19 cellular contexts compared by ENCODE assay signal in the genomic region with DNA sequence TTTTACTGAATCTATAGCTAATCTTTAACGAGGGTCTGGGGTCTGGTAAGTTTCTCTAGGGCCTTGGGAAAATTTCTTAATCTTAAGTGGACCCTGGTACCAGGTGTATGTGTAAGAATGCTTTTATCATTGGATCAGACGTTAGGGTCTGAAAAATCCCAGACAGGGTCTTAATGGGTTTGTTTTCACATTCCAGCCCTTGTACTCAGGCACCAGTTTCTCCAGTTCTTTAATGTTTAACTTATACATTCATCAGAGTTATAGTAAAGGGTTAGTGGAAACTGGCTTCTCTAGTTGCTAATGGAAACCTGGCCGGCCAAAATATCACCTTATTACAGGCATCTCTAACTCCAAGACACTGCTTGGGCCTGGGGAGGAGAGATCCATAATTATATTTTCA. TPM values are rescaled to one million over a fixed set of nuclear protein-coding genes. Genes with fewer than 3 reads are reported as not detected.
DNase-seq lines count a peak whose midpoint lies in the region; ATAC-seq and TF ChIP-seq lines count a peak whose summit lies in the region.
"Had no signal": no experiment of that assay in that cellular context is flagged by ENCODE, and none has a peak within 500 bp of the region (broad histone marks: within the 10 kb centered on the region; RNA-seq: fewer than 3 reads in every experiment).

No MANE protein-coding gene starts in this region.

- no peak for TF ChIP-seq EP300 in stomach (IDR thresholded peaks at IDR 0.05)

- no peak for TF ChIP-seq CTCF in epithelial cell of proximal tubule (conservative IDR thresholded peaks at IDR 0.05; ENCODE audit: low read depth, low read length)
- no peak for TF ChIP-seq CTCF in nephron (IDR thresholded peaks at IDR 0.05; ENCODE audit: unreplicated experiment in 3 of 3)
- TF ChIP-seq CTCF in stomach (IDR thresholded peaks at IDR 0.05), result no peak
- no peak for TF ChIP-seq CTCF in mucosa of descending colon (IDR thresholded peaks at IDR 0.05)
- no peak for TF ChIP-seq CTCF in glutamatergic neuron (IDR thresholded peaks at IDR 0.05; ENCODE audit: partially characterized antibody, unreplicated experiment)

- ATAC-seq in mucosa of descending colon, result no peak
- ATAC-seq: CD8-positive, alpha-beta T cell; GM12878; GM23338 had no signal

- H3K27ac ChIP-seq in stomach, result no peak overlapping the region

- H3K36me3 Mint-ChIP-seq in nephron (ENCODE audit: low read depth), result no peaks in the 10 kb centered on the region
- H3K36me3 Mint-ChIP-seq in glutamatergic neuron (ENCODE audit: unreplicated experiment), result no peaks in the 10 kb centered on the region
- H3K36me3 Mint-ChIP-seq: CD14-positive monocyte; CD8-positive, alpha-beta T cell; IgD-negative memory B cell had no signal

- WGBS in stomach, 5 donors, result 13 to 32% (median 29%) methylated on average over 2 to 3 of the region's 3 CpGs

- no peaks in the 10 kb centered on the region for H3K27me3 ChIP-seq in stomach

- peaks cover 4% of the 10 kb centered on the region for H3K9me3 Mint-ChIP-seq in nephron
- H3K9me3 Mint-ChIP-seq in glutamatergic neuron (ENCODE audit: unreplicated experiment), result no peaks in the 10 kb centered on the region
- H3K9me3 Mint-ChIP-seq: GM23338 had no signal

- intact Hi-C loops in stomach (cut with DNase I; ENCODE audit: low total_unique reads), result no loop called here
- intact Hi-C loops in mucosa of descending colon (cut with DNase I, micrococcal nuclease), result no loop called here

- H3K4me1 Mint-ChIP-seq in nephron, result no peaks in the 10 kb centered on the region
- no peaks in the 10 kb centered on the region for H3K4me1 Mint-ChIP-seq in glutamatergic neuron (ENCODE audit: low read depth, unreplicated experiment)
- H3K4me1 Mint-ChIP-seq: CD14-positive monocyte, GM23338, IgD-negative memory B cell had no signal

- H3K4me1 ChIP-seq in stomach, result no peaks in the 10 kb centered on the region
- H3K4me1 ChIP-seq in mucosa of descending colon (ENCODE audit: low read depth), result no peaks in the 10 kb centered on the region

- H3K27ac Mint-ChIP-seq in nephron (peak overlapping the region; percentile 93 to 97 (median 93)), glutamatergic neuron (ENCODE audit: unreplicated experiment) (no peak overlapping the region)
- H3K27ac Mint-ChIP-seq: CD14-positive monocyte; CD8-positive, alpha-beta T cell; GM23338; IgD-negative memory B cell had no signal

- H3K4me3 ChIP-seq in epithelial cell of proximal tubule (ENCODE audit: low read depth, low read length) (no peak overlapping the region), stomach (no peak overlapping the region), mucosa of descending colon (no peak overlapping the region)
- H3K4me3 ChIP-seq: GM12878, GM23338 had no signal

- H3K36me3 ChIP-seq in stomach (no peaks in the 10 kb centered on the region), mucosa of descending colon (ENCODE audit: low read depth) (no peaks in the 10 kb centered on the region)

- H3K9me3 ChIP-seq in stomach (no peaks in the 10 kb centered on the region), mucosa of descending colon (no peaks in the 10 kb centered on the region)

- TF ChIP-seq POLR2A in stomach (IDR thresholded peaks at IDR 0.05), result no peak

- H3K27me3 Mint-ChIP-seq in nephron (ENCODE audit: low read depth) (no peaks in the 10 kb centered on the region), glutamatergic neuron (ENCODE audit: unreplicated experiment) (no peaks in the 10 kb centered on the region)
- H3K27me3 Mint-ChIP-seq: IgD-negative memory B cell had no signal

- H3K4me3 Mint-ChIP-seq in nephron (no peak overlapping the region), glutamatergic neuron (ENCODE audit: unreplicated experiment) (no peak overlapping the region)
- H3K4me3 Mint-ChIP-seq: CD14-positive monocyte; CD8-positive, alpha-beta T cell; GM23338; IgD-negative memory B cell had no signal

- DNase-seq in epithelial cell of proximal tubule (ENCODE audit: low read depth), result peak; percentile 3
- peak; percentile 72 for DNase-seq in kidney tubule cell (ENCODE audit: low spot score)
- DNase-seq in activated CD4-positive, alpha-beta T cell treated with anti-CD3 and anti-CD28 coated beads for 48 hours, result no peak
- DNase-seq in stomach, result no peak
- DNase-seq in mucosa of descending colon, result no peak
- no peak for DNase-seq in glutamatergic neuron
- DNase-seq: CD8-positive, alpha-beta T cell; COR-L47; DMS79; H7 had no signal

RNA-seq across cellular contexts. Expression of gene MAGEB16, which starts 11.7 kb away (rescaled TPM):
- total RNA-seq in epithelial cell of proximal tubule, result not detected in 2 replicates
- total RNA-seq in stomach, result not detected
- not detected for polyA plus RNA-seq in stomach
- not detected for total RNA-seq in mucosa of descending colon
- total RNA-seq in glutamatergic neuron (ENCODE audit: unreplicated experiment), result not detected
- total RNA-seq: A673; CD8-positive, alpha-beta T cell; G401; HT1080 had no signal
- polyA plus RNA-seq: BJ, CD14-positive monocyte, GM23338, IgD-negative memory B cell had no signal

Comparison
In these comparisons a context has a peak if more than half of its experiments do, and no peak if none do; other contexts are left out.
1. DNase-seq: peak in epithelial cell of proximal tubule (single experiment) and kidney tubule cell (single experiment); none in activated CD4-positive, alpha-beta T cell treated with anti-CD3 and anti-CD28 coated beads for 48 hours (single experiment), stomach (single experiment), mucosa of descending colon (0 of 3) and glutamatergic neuron (single experiment).